In the genomic region with DNA sequence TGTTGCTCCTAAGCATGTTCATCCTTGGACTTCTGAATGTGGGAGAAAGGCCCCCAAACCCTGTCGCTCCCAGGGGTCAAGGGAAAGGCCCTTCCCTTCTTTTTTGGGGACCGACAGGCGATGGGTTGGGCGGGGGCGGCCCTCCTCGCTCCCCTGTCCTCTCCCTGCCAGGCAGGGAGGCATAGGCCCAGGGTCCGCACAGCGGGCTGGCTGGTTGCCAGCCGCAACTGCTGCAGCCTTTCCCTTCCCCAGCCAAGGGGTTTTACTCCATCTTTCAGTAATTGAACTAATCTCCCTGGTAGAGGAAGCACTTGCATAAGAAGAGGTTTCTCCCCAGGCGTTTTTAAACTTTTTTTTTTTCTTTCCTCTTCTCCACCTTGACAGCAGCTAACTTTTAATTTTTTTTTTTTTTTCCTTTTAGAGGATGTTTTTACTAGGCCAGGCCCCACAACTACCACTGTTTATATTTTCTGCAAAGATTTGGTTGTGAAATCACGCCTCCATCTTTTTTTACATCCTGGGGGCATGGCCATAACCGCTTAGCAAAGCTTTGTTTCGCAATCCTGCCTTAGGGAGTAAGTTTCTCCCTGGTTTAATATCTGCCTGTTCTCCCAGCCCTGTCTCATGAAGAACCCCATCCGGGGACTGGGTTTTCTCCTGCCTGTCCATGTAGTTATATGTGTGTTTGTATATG, we compare ENCODE assay signal across 12 cellular contexts.
DNase-seq lines count a peak whose midpoint lies in the region; ATAC-seq, FAIRE-seq and TF ChIP-seq lines count a peak whose summit lies in the region.
"Had no signal": no experiment of that assay in that cellular context is flagged by ENCODE, and none has a peak within 500 bp of the region (broad histone marks: within the 10 kb centered on the region; RNA-seq: fewer than 3 reads in every experiment).

No MANE protein-coding gene starts in this region.

- CTCF ChIA-PET in A549 (lab: Yijun Ruan, JAX) (no interaction called here), SK-N-SH (lab: Yijun Ruan, JAX) (interaction anchor here (1.0 kb wide), 1 partner anchor 15 kb away, joined by 3 read pairs; no protein-coding TSS in a partner anchor)

- no peaks in the 10 kb centered on the region for H3K27me3 ChIP-seq in SK-N-SH (ENCODE audit: insufficient read depth)

- H4K20me1 ChIP-seq in SK-N-SH (ENCODE audit: insufficient read depth) = no peaks in the 10 kb centered on the region

- no peaks in the 10 kb centered on the region for H3K36me3 ChIP-seq in SK-N-SH (replicated peaks in 1 of 2; ENCODE audit: control insufficient read depth in 1 of 2, insufficient read depth in 2 of 2, low read length in 1 of 2)

- peak overlapping the region in 1 of 2 experiments; percentile 50; a peak in 1 of 6 replicates for H3K27ac ChIP-seq in A549
- no peak overlapping the region for H3K27ac ChIP-seq in SK-N-SH (ENCODE audit: low read depth in 2 of 2, low read length in 1 of 2)

- no peaks in the 10 kb centered on the region for H3K27me3 Mint-ChIP-seq in T-helper 17 cell
- H3K27me3 Mint-ChIP-seq: CD8-positive, alpha-beta memory T cell had no signal

- no peak overlapping the region for H3K9ac ChIP-seq in SK-N-SH

- no peaks in the 10 kb centered on the region for H3K9me3 ChIP-seq in A549
- H3K9me3 ChIP-seq in SK-N-SH = no peaks in the 10 kb centered on the region
- H3K9me3 ChIP-seq in T-helper 17 cell (ENCODE audit: control insufficient read depth, low read length, poor library complexity, severe bottlenecking) = no peaks in the 10 kb centered on the region

- no peak for TF ChIP-seq POLR2A in A549 (IDR thresholded peaks at IDR 0.05; ENCODE audit: low read length)
- TF ChIP-seq POLR2A in GM18505 (IDR thresholded peaks at IDR 0.05; ENCODE audit: borderline replicate concordance, extremely low read depth, insufficient read depth, insufficient read length) = no peak

- no peak overlapping the region for H3K4me3 Mint-ChIP-seq in T-helper 17 cell
- H3K4me3 Mint-ChIP-seq: CD8-positive, alpha-beta memory T cell had no signal

- TF ChIP-seq CTCF in A549 (IDR thresholded peaks at IDR 0.05) (no peak), SK-N-SH (IDR thresholded peaks at IDR 0.05) (no peak)

- H2AFZ ChIP-seq in SK-N-SH (ENCODE audit: low read depth) = no peak overlapping the region

- no peaks in the 10 kb centered on the region for H3K36me3 Mint-ChIP-seq in T-helper 17 cell (ENCODE audit: low read depth)
- H3K36me3 Mint-ChIP-seq: CD8-positive, alpha-beta memory T cell had no signal

- no peak for ATAC-seq in A549
- no peak for ATAC-seq in T-helper 17 cell
- no peak for ATAC-seq in GM18519 (IDR thresholded peaks at IDR 0.05; ENCODE audit: low FRiP score, unreplicated experiment)
- no peak for ATAC-seq in GM18505 (IDR thresholded peaks at IDR 0.05; ENCODE audit: unreplicated experiment)

- no peak overlapping the region for H3K4me3 ChIP-seq in A549
- no peak overlapping the region for H3K4me3 ChIP-seq in SK-N-SH (ENCODE audit: low read depth in 2 of 2, low read length in 1 of 2)

- H3K4me2 ChIP-seq in A549 (no peak overlapping the region), SK-N-SH (no peak overlapping the region)

- H3K27ac Mint-ChIP-seq in T-helper 17 cell = no peak overlapping the region

- peaks cover 9% of the 10 kb centered on the region; the same call in 2 of the 3 replicates for H3K4me1 ChIP-seq in A549
- H3K4me1 ChIP-seq in SK-N-SH (ENCODE audit: control insufficient read depth in 1 of 2, insufficient read depth in 2 of 2, low read depth in 1 of 2, low read length in 1 of 2) = no peaks in the 10 kb centered on the region; a peak in 1 of 4 replicates

- no peak for TF ChIP-seq EP300 in A549 (IDR thresholded peaks at IDR 0.05)
- TF ChIP-seq EP300 in SK-N-SH (IDR thresholded peaks at IDR 0.05; ENCODE audit: borderline replicate concordance in 1 of 2, low read depth in 1 of 2, low read length in 1 of 2) = no peak

- POLR2A ChIA-PET in A549 (lab: Yijun Ruan, JAX) (interaction anchor here (0.5 kb wide), 1 partner anchor 10 kb away, joined by 6 read pairs; no protein-coding TSS in a partner anchor), SK-N-SH (lab: Yijun Ruan, JAX) (no interaction called here)

- DNase-seq in A549 (ENCODE audit: low read depth in 1 of 2, low spot score in 1 of 2) (peak in 1 of 2 experiments; percentile 12), HT1080 (ENCODE audit: low read depth) (peak; percentile 38), T1000 (lab: John Stamatoyannopoulos, UW) (peak; percentile 49), iPS-NIHi7 (ENCODE audit: extremely low spot score) (peak; percentile 48), SK-N-SH (no peak), T-helper 17 cell (no peak)
- DNase-seq: CD8-positive, alpha-beta memory T cell; NCI-H1436 treated with DMSO at 0.1 percent for 48 hours; occipital lobe; stimulated activated naive CD4-positive, alpha-beta T cell treated with Interleukin-2 at 50 U/mL for 16 hours had no signal

- H3F3A ChIP-seq in SK-N-SH (replicated peaks; ENCODE audit: insufficient read depth) = no peaks in the 10 kb centered on the region

- no peaks in the 10 kb centered on the region for H3K9me2 ChIP-seq in SK-N-SH

- no peaks in the 10 kb centered on the region for H3K4me1 Mint-ChIP-seq in T-helper 17 cell
- H3K4me1 Mint-ChIP-seq: CD8-positive, alpha-beta memory T cell had no signal

- H3K79me2 ChIP-seq in SK-N-SH (ENCODE audit: insufficient read depth) = no peaks in the 10 kb centered on the region

- 79% methylated on average over 14 of the region's 14 CpGs for WGBS in A549 (ENCODE audit: missing lambda C conversion rate)
- WGBS in SK-N-SH (ENCODE audit: low lambda C conversion rate) = 91% methylated on average over 13 of the region's 14 CpGs

- TF ChIP-seq RAD21 in A549 (conservative IDR thresholded peaks at IDR 0.05 in 1 of 2, IDR thresholded peaks at IDR 0.05 in 1 of 2) = no peak
- no peak for TF ChIP-seq RAD21 in SK-N-SH (IDR thresholded peaks at IDR 0.05; ENCODE audit: low read length)

- no peak for FAIRE-seq in A549 (lab: Jason Lieb, UNC)

TF ChIP-seq in A549, 52 proteins besides CTCF, POLR2A, EP300 and RAD21:
- TF ChIP-seq, protein P1, sequence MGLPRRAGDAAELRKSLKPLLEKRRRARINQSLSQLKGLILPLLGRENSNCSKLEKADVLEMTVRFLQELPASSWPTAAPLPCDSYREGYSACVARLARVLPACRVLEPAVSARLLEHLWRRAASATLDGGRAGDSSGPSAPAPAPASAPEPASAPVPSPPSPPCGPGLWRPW (IDR thresholded peaks at IDR 0.05) = 0 out of 2 replicates have a peak, but pooled peaks have one; percentile 24
- TF ChIP-seq JUNB (IDR thresholded peaks at IDR 0.05) = no peak
- TF ChIP-seq CEBPB (IDR thresholded peaks at IDR 0.05) = peak; percentile 78 to 90

TF ChIP-seq in SK-N-SH, 30 proteins besides CTCF, POLR2A, EP300 and RAD21:
- TF ChIP-seq YY1 (IDR thresholded peaks at IDR 0.05; ENCODE audit: low read depth) = no peak
- no peak for TF ChIP-seq NFIC (IDR thresholded peaks at IDR 0.05; ENCODE audit: borderline replicate concordance)
- TF ChIP-seq CHD2 (IDR thresholded peaks at IDR 0.05; ENCODE audit: low read length, partially characterized antibody) = no peak
- TF ChIP-seq POLR2AphosphoS5 (IDR thresholded peaks at IDR 0.05; ENCODE audit: low read depth, low read length) = no peak
- no peak for TF ChIP-seq MXI1 (IDR thresholded peaks at IDR 0.05; ENCODE audit: low read depth, low read length)
- TF ChIP-seq TCF12 (IDR thresholded peaks at IDR 0.05) = no peak
- no peak for TF ChIP-seq RXRA (IDR thresholded peaks at IDR 0.05; ENCODE audit: borderline replicate concordance, low read depth)
- TF ChIP-seq FOSL2 (IDR thresholded peaks at IDR 0.05; ENCODE audit: borderline replicate concordance, low read depth) = no peak
- TF ChIP-seq TAF1 (IDR thresholded peaks at IDR 0.05; ENCODE audit: borderline replicate concordance, low read depth, low read length) = no peak
- no peak for TF ChIP-seq SIN3A (IDR thresholded peaks at IDR 0.05; ENCODE audit: borderline replicate concordance, low read depth, low read length)
- TF ChIP-seq, protein P2, sequence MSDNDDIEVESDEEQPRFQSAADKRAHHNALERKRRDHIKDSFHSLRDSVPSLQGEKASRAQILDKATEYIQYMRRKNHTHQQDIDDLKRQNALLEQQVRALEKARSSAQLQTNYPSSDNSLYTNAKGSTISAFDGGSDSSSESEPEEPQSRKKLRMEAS (IDR thresholded peaks at IDR 0.05; ENCODE audit: low read depth) = no peak
- TF ChIP-seq, protein P3, sequence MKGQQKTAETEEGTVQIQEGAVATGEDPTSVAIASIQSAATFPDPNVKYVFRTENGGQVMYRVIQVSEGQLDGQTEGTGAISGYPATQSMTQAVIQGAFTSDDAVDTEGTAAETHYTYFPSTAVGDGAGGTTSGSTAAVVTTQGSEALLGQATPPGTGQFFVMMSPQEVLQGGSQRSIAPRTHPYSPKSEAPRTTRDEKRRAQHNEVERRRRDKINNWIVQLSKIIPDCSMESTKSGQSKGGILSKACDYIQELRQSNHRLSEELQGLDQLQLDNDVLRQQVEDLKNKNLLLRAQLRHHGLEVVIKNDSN (IDR thresholded peaks at IDR 0.05; ENCODE audit: borderline replicate concordance, low read depth) = no peak
- TF ChIP-seq RFX5 (IDR thresholded peaks at IDR 0.05; ENCODE audit: low read length) = no peak
- no peak for TF ChIP-seq EZH2phosphoT487 (IDR thresholded peaks at IDR 0.05; ENCODE audit: borderline replicate concordance, low read depth)

Comparison
In these comparisons a context has a peak if more than half of its experiments do, and no peak if none do; other contexts are left out.
1. DNase-seq: peak in HT1080 (single experiment), T1000 (single experiment) and iPS-NIHi7 (single experiment); none in SK-N-SH (single experiment) and T-helper 17 cell (0 of 3).